ENCODE assay signal across 15 cellular contexts in genomic region chr13:51717786-51718398, GRCh38.
DNase-seq lines count a peak whose midpoint lies in the region; ATAC-seq and TF ChIP-seq lines count a peak whose summit lies in the region.
"Had no signal": no experiment of that assay in that cellular context is flagged by ENCODE, and none has a peak within 500 bp of the region (broad histone marks: within the 10 kb centered on the region; RNA-seq: fewer than 3 reads in every experiment).

No MANE protein-coding gene starts in this region.

- no peaks in the 10 kb centered on the region for H3K9me3 ChIP-seq in MG63
- H3K9me3 ChIP-seq: right lobe of liver had no signal

- TF ChIP-seq CTCF in neural crest cell (conservative IDR thresholded peaks at IDR 0.05), result no peak

- H3K27me3 Mint-ChIP-seq in neural crest cell (ENCODE audit: low read depth), result no peaks in the 10 kb centered on the region
- H3K27me3 Mint-ChIP-seq: B cell, T-cell had no signal

- DNase-seq in EH (ENCODE audit: low read depth) (peak; percentile 40), MG63 (peak; percentile 71), cerebellar cortex (ENCODE audit: low spot score) (peak; percentile 15), neural crest cell (ENCODE audit: low read depth, low spot score) (no peak), 8988T (no peak), Right ventricle myocardium superior (no peak), epidermal melanocyte (ENCODE audit: insufficient read length, low spot score) (no peak)
- DNase-seq in activated CD4-positive, alpha-beta T cell treated with anti-CD3 and anti-CD28 coated beads, Interleukin-2, amount 50 U/mL, for 48 hours, result no peak
- DNase-seq: midbrain; NCI-H187; right lobe of liver; stimulated activated CD4-positive, alpha-beta T cell treated with anti-CD3 and anti-CD28 coated beads, Interleukin-4, amount 100 ng/mL, for 1 hour; T-cell had no signal

- peaks cover 9% of the 10 kb centered on the region for H3K4me1 Mint-ChIP-seq in neural crest cell
- H3K4me1 Mint-ChIP-seq: T-cell had no signal

- H3K4me3 ChIP-seq in MG63, result no peak overlapping the region
- H3K4me3 ChIP-seq: right lobe of liver had no signal

- H3K36me3 Mint-ChIP-seq in neural crest cell (ENCODE audit: low read depth), result no peaks in the 10 kb centered on the region

- intact Hi-C loops in Right ventricle myocardium superior (cut with DNase I), result no loop called here

- no peaks in the 10 kb centered on the region for H3K9me3 Mint-ChIP-seq in neural crest cell
- H3K9me3 Mint-ChIP-seq: T-cell had no signal

- H3K36me3 ChIP-seq in MG63, result no peaks in the 10 kb centered on the region

- no peaks in the 10 kb centered on the region for H3K27me3 ChIP-seq in MG63
- H3K27me3 ChIP-seq: right lobe of liver had no signal

- no peak overlapping the region for H3K4me3 Mint-ChIP-seq in neural crest cell
- H3K4me3 Mint-ChIP-seq: B cell, T-cell had no signal

- no peak for ATAC-seq in Right ventricle myocardium superior (ENCODE audit: poor library complexity)
- ATAC-seq: HCT116, right lobe of liver, T-cell had no signal

- H3K27ac Mint-ChIP-seq in neural crest cell (ENCODE audit: unreplicated experiment), result peak overlapping the region; percentile 45

Comparison
In these comparisons a context has a peak if more than half of its experiments do, and no peak if none do; other contexts are left out.
1. DNase-seq: peak in EH (single experiment), MG63 (single experiment) and cerebellar cortex (single experiment); none in neural crest cell (single experiment), activated CD4-positive, alpha-beta T cell treated with anti-CD3 and anti-CD28 coated beads, Interleukin-2, amount 50 U/mL, for 48 hours (0 of 2), 8988T (single experiment), Right ventricle myocardium superior (single experiment) and epidermal melanocyte (single experiment).